ENCODE assay signal across 1 cellular context in genomic region chr2:152622228-152622627, GRCh38.
TF ChIP-seq lines count a peak whose summit lies in the region.

No MANE protein-coding gene starts in this region.

TF ChIP-seq in WTC11, 78 proteins besides CTCF, POLR2A, EP300 and RAD21 (continued from another document):
- TF ChIP-seq MYBL2 (CRISPR knock-in tag; IDR thresholded peaks at IDR 0.05): no peak
- no peak for TF ChIP-seq NR2C2 (CRISPR knock-in tag; IDR thresholded peaks at IDR 0.05)
- no peak for TF ChIP-seq ZNF263 (CRISPR knock-in tag; IDR thresholded peaks at IDR 0.05; ENCODE audit: low read depth)
